Comparison of ENCODE assay signal across 9 cellular contexts in the genomic region with DNA sequence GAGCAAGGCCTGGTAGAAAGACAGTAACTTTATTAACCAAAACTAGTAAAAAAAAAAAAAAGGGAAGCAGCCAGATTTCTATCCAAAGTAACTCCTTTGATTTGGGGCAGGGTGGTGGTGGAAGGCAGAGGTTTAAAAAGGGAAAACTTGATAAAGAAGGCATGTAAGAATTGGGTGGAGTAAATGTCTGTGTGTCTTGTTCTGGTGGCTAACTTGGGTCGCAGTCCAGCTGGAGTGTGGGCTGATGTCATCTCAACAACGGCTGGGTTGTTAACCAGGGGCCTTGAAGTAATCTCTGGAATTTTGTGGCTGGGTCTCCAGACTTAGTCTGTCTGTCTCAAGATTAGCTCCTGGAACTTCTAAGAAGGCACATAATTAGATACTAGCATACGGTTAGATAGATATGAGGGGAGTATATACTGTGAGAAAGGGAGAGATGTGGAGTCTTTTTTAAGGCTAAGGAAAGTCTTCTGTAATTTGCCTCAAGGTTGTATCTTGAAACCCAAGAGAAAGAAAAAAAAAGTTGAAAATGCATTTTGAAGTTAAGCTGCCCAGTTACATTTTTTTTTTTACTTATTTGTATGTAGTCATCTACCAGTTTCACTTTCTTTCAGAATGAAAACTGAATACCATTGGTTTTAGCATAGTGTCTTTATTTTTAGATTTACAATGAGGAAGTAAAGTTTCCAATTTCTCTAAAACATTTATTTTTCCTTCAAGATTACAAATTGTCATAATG. TPM values are rescaled to one million over a fixed set of nuclear protein-coding genes. Genes with fewer than 3 reads are reported as not detected.
DNase-seq lines count a peak whose midpoint lies in the region; ATAC-seq and TF ChIP-seq lines count a peak whose summit lies in the region.
"Had no signal": no experiment of that assay in that cellular context is flagged by ENCODE, and none has a peak within 500 bp of the region (broad histone marks: within the 10 kb centered on the region; RNA-seq: fewer than 3 reads in every experiment).

No MANE protein-coding gene starts in this region.

- H3K36me3 Mint-ChIP-seq in activated CD4-positive, alpha-beta T cell treated with anti-CD3 and anti-CD28 coated beads, Interleukin-2, amount 10 ng/mL, durations not matched to agents 7 days and 5 days (ENCODE audit: low read depth): peaks cover 10% of the 10 kb centered on the region
- H3K36me3 Mint-ChIP-seq in endodermal cell (ENCODE audit: low read depth): peaks cover 6% of the 10 kb centered on the region

- peaks cover 17% of the 10 kb centered on the region for H3K4me1 Mint-ChIP-seq in activated CD4-positive, alpha-beta T cell treated with anti-CD3 and anti-CD28 coated beads, Interleukin-2, amount 10 ng/mL, durations not matched to agents 7 days and 5 days
- peaks cover 41% of the 10 kb centered on the region for H3K4me1 Mint-ChIP-seq in endodermal cell

- H3K36me3 ChIP-seq in SK-N-SH (replicated peaks in 1 of 2; ENCODE audit: control insufficient read depth in 1 of 2, insufficient read depth in 2 of 2, low read length in 1 of 2) (peaks cover 0 to 2% of the 10 kb centered on the region in 2 experiments), mesodermal cell (ENCODE audit: control insufficient read depth, insufficient read depth, low read length) (no peaks in the 10 kb centered on the region), endodermal cell (ENCODE audit: control insufficient read depth, insufficient read depth, low read length) (no peaks in the 10 kb centered on the region)

- CTCF ChIA-PET in activated CD4-positive, alpha-beta T cell treated with anti-CD3 and anti-CD28 coated beads, Interleukin-2, amount 10 ng/mL, durations not matched to agents 7 days and 5 days (lab: Charles Lee): interaction anchor here (1.4 to 1.6 kb wide), 3 partner anchors 10 to 22 kb away, joined by 3 read pairs; no protein-coding TSS in a partner anchor
- CTCF ChIA-PET in SK-N-SH (lab: Yijun Ruan, JAX): no interaction called here

- H3K9ac ChIP-seq in SK-N-SH (no peak overlapping the region), endodermal cell (ENCODE audit: extremely low read depth, low read length, poor library complexity, severe bottlenecking) (no peak overlapping the region)

- ATAC-seq in HG02943 (IDR thresholded peaks at IDR 0.05; ENCODE audit: low read depth, unreplicated experiment): peak; percentile 85

- no peak overlapping the region for H3K4me3 ChIP-seq in SK-N-SH (ENCODE audit: low read depth in 2 of 2, low read length in 1 of 2)
- H3K4me3 ChIP-seq in mesodermal cell (ENCODE audit: extremely low read depth, insufficient read depth, low read length, poor library complexity, severe bottlenecking): no peak overlapping the region
- H3K4me3 ChIP-seq in endodermal cell (ENCODE audit: low read length): no peak overlapping the region

- H3K9me2 ChIP-seq in SK-N-SH: no peaks in the 10 kb centered on the region

- no peak overlapping the region for H3K4me3 Mint-ChIP-seq in activated CD4-positive, alpha-beta T cell treated with anti-CD3 and anti-CD28 coated beads, Interleukin-2, amount 10 ng/mL, durations not matched to agents 7 days and 5 days
- no peak overlapping the region for H3K4me3 Mint-ChIP-seq in endodermal cell
- H3K4me3 Mint-ChIP-seq: CD4-positive, CD25-positive, alpha-beta regulatory T cell had no signal

- no peak overlapping the region for H3K4me2 ChIP-seq in SK-N-SH

- no peaks in the 10 kb centered on the region for H3K79me2 ChIP-seq in SK-N-SH (ENCODE audit: insufficient read depth)

- POLR2A ChIA-PET in activated CD4-positive, alpha-beta T cell treated with anti-CD3 and anti-CD28 coated beads, Interleukin-2, amount 10 ng/mL, durations not matched to agents 7 days and 5 days (lab: Charles Lee): no interaction called here
- POLR2A ChIA-PET in SK-N-SH (lab: Yijun Ruan, JAX): no interaction called here

- 67% methylated on average over 3 of the region's 3 CpGs for WGBS in SK-N-SH (ENCODE audit: low lambda C conversion rate)
- WGBS in mesodermal cell (ENCODE audit: insufficient coverage in 2 of 2), 2 experiments: 60 to 71% methylated on average over 1 to 2 of the region's 3 CpGs
- WGBS in endodermal cell (ENCODE audit: insufficient coverage in 1 of 2, insufficient read length in 1 of 2), 2 experiments: 80 to 89% methylated on average over 2 to 3 of the region's 3 CpGs

- H3K27ac Mint-ChIP-seq in activated CD4-positive, alpha-beta T cell treated with anti-CD3 and anti-CD28 coated beads, Interleukin-2, amount 10 ng/mL, durations not matched to agents 7 days and 5 days: peak overlapping the region; percentile 61
- no peak overlapping the region for H3K27ac Mint-ChIP-seq in endodermal cell

- H4K20me1 ChIP-seq in SK-N-SH (ENCODE audit: insufficient read depth): no peaks in the 10 kb centered on the region

- H3K27ac ChIP-seq in SK-N-SH (ENCODE audit: low read depth in 2 of 2, low read length in 1 of 2) (no peak overlapping the region), mesodermal cell (ENCODE audit: low read depth, low read length, severe bottlenecking) (peak overlapping the region; percentile 79), endodermal cell (ENCODE audit: low read depth, low read length) (no peak overlapping the region)

- TF ChIP-seq EP300 in SK-N-SH (IDR thresholded peaks at IDR 0.05; ENCODE audit: borderline replicate concordance in 1 of 2, low read depth in 1 of 2, low read length in 1 of 2): no peak

- no peaks in the 10 kb centered on the region for H3K9me3 ChIP-seq in SK-N-SH
- no peaks in the 10 kb centered on the region for H3K9me3 ChIP-seq in mesodermal cell (ENCODE audit: control insufficient read depth, low read length)
- no peaks in the 10 kb centered on the region for H3K9me3 ChIP-seq in endodermal cell (ENCODE audit: control insufficient read depth, low read length)

- H3K9me3 Mint-ChIP-seq in activated CD4-positive, alpha-beta T cell treated with anti-CD3 and anti-CD28 coated beads, Interleukin-2, amount 10 ng/mL, durations not matched to agents 7 days and 5 days: peaks cover 7% of the 10 kb centered on the region
- peaks cover 5% of the 10 kb centered on the region for H3K9me3 Mint-ChIP-seq in endodermal cell

- H3K27me3 Mint-ChIP-seq in activated CD4-positive, alpha-beta T cell treated with anti-CD3 and anti-CD28 coated beads, Interleukin-2, amount 10 ng/mL, durations not matched to agents 7 days and 5 days: no peaks in the 10 kb centered on the region
- H3K27me3 Mint-ChIP-seq in endodermal cell (ENCODE audit: insufficient read depth): peaks cover 5% of the 10 kb centered on the region
- H3K27me3 Mint-ChIP-seq: CD4-positive, CD25-positive, alpha-beta regulatory T cell had no signal

- no peaks in the 10 kb centered on the region for H3F3A ChIP-seq in SK-N-SH (replicated peaks; ENCODE audit: insufficient read depth)

- H3K27me3 ChIP-seq in SK-N-SH (ENCODE audit: insufficient read depth) (no peaks in the 10 kb centered on the region), endodermal cell (ENCODE audit: control insufficient read depth, insufficient read depth, low read length, poor library complexity, severe bottlenecking) (peaks cover 19% of the 10 kb centered on the region)

- peak overlapping the region; percentile 40; the same call in 1 of the 2 replicates for H2AFZ ChIP-seq in SK-N-SH (ENCODE audit: low read depth)

- no peak for TF ChIP-seq RAD21 in SK-N-SH (IDR thresholded peaks at IDR 0.05; ENCODE audit: low read length)

- H3K4me1 ChIP-seq in SK-N-SH (ENCODE audit: control insufficient read depth in 1 of 2, insufficient read depth in 2 of 2, low read depth in 1 of 2, low read length in 1 of 2): no peaks in the 10 kb centered on the region
- H3K4me1 ChIP-seq in mesodermal cell (ENCODE audit: control insufficient read depth, insufficient read depth, low read length, poor library complexity, severe bottlenecking): peaks cover 39% of the 10 kb centered on the region
- peaks cover 7% of the 10 kb centered on the region for H3K4me1 ChIP-seq in endodermal cell (ENCODE audit: control insufficient read depth, insufficient read depth, low read length)

- no peak for TF ChIP-seq CTCF in SK-N-SH (IDR thresholded peaks at IDR 0.05)
- TF ChIP-seq CTCF in endodermal cell (conservative IDR thresholded peaks at IDR 0.05): no peak

- no peak for DNase-seq in activated CD4-positive, alpha-beta T cell treated with anti-CD3 and anti-CD28 coated beads, Interleukin-2, amount 10 ng/mL, durations not matched to agents 7 days and 5 days
- DNase-seq in activated CD4-positive, alpha-beta T cell treated with anti-CD3 and anti-CD28 coated beads, Interleukin-2, amount 50 U/mL, for 4 hours: no peak
- DNase-seq in SK-N-SH: no peak
- no peak for DNase-seq in stimulated activated CD8-positive, alpha-beta memory T cell treated with anti-CD3 and anti-CD28 coated beads, Interleukin-4, amount 100 ng/mL, for 48 hours
- DNase-seq in NCI-H1694 (lab: John Stamatoyannopoulos, UW): no peak
- DNase-seq in endodermal cell: no peak

TF ChIP-seq in SK-N-SH, 30 proteins besides CTCF, POLR2A, EP300 and RAD21 (continues in another document):
- TF ChIP-seq USF2 (IDR thresholded peaks at IDR 0.05; ENCODE audit: borderline replicate concordance, low read depth, low read length): no peak
- no peak for TF ChIP-seq RFX5 (IDR thresholded peaks at IDR 0.05; ENCODE audit: low read length)
- no peak for TF ChIP-seq POLR2AphosphoS5 (IDR thresholded peaks at IDR 0.05; ENCODE audit: low read depth, low read length)

RNA-seq across cellular contexts. Expression of gene MTHFD2L, which starts 48.3 kb away (rescaled TPM):
- 1 to 10 TPM; 7.9 to 8.9 TPM for total RNA-seq in activated CD4-positive, alpha-beta T cell treated with anti-CD3 and anti-CD28 coated beads, Interleukin-2, amount 10 ng/mL, durations not matched to agents 7 days and 5 days
- polyA plus RNA-seq in SK-N-SH (2012; rRNA removed): 4.8 and 8.2 TPM in 2 replicates
- polyA plus RNA-seq in SK-N-SH (2012; cell fraction: cytosol; rRNA removed): 5.9 and 8.4 TPM in 2 replicates
- polyA plus RNA-seq in SK-N-SH (2012; cell fraction: nucleus; rRNA removed): 4.2 and 11.6 TPM in 2 replicates
- polyA plus RNA-seq in mesodermal cell (2013, experiment 1 of 2): 7.8 TPM
- 7.0 TPM for polyA plus RNA-seq in mesodermal cell (2013, experiment 2 of 2)
- 10 to 100 TPM; 10.4 to 11.5 TPM for total RNA-seq in endodermal cell
- 11.6 TPM for polyA plus RNA-seq in endodermal cell (2013, experiment 1 of 2)
- 13.1 TPM for polyA plus RNA-seq in endodermal cell (2013, experiment 2 of 2)
